8 cellular contexts compared by ENCODE assay signal in genomic region chr2:109047569-109047968, GRCh38. TPM values are rescaled to one million over a fixed set of nuclear protein-coding genes. Genes with fewer than 3 reads are reported as not detected.
A peak's percentile ranks its signal among the peaks of the same experiment; 100 is the strongest.
DNase-seq lines count a peak whose midpoint lies in the region; ATAC-seq and TF ChIP-seq lines count a peak whose summit lies in the region.
"Not testable (repeated sequence)": the region's sequence is repeated elsewhere in the genome, so short reads cannot be mapped to it uniquely, and the experiment has no call there.
"Had no signal": no experiment of that assay in that cellular context is flagged by ENCODE, and none has a peak within 500 bp of the region (broad histone marks: within the 10 kb centered on the region; RNA-seq: fewer than 3 reads in every experiment).

No MANE protein-coding gene starts in this region.

- H3K4me3 ChIP-seq in neural progenitor cell, result not testable (repeated sequence)

- not testable (repeated sequence) for H3K4me2 ChIP-seq in neural progenitor cell

- not testable (repeated sequence) for H3K27ac ChIP-seq in neural progenitor cell

- not testable (repeated sequence) for TF ChIP-seq CTCF in neural progenitor cell (IDR thresholded peaks at IDR 0.05)

- H3K27me3 ChIP-seq in neural progenitor cell, result not testable (repeated sequence)

- peaks cover 18 to 53% (median 31%) of the 10 kb centered on the region in 4 donors for H3K4me1 Mint-ChIP-seq in naive thymus-derived CD8-positive, alpha-beta T cell
- H3K4me1 Mint-ChIP-seq in neural progenitor cell, result peaks cover 37% of the 10 kb centered on the region

- H3K27me3 Mint-ChIP-seq in naive thymus-derived CD8-positive, alpha-beta T cell; neural progenitor cell (ENCODE audit: insufficient read depth, low read depth): not testable (repeated sequence)

- not testable (repeated sequence) for H2AFZ ChIP-seq in neural progenitor cell (replicated peaks)

- H3K36me3 ChIP-seq in neural progenitor cell, result not testable (repeated sequence)

- H3K9me3 Mint-ChIP-seq in naive thymus-derived CD8-positive, alpha-beta T cell; neural progenitor cell: not testable (repeated sequence)

- H3F3A ChIP-seq in neural progenitor cell (ENCODE audit: low read depth), result not testable (repeated sequence)

- H3K27ac Mint-ChIP-seq in naive thymus-derived CD8-positive, alpha-beta T cell, result peak overlapping the region in 6 of 10 donors; percentile 14 to 91 (median 58)
- peak overlapping the region; percentile 91 for H3K27ac Mint-ChIP-seq in neural progenitor cell

- H3K9me3 ChIP-seq in neural progenitor cell (ENCODE audit: low read depth), result not testable (repeated sequence)

- ATAC-seq in GM19452 (IDR thresholded peaks at IDR 0.05; ENCODE audit: unreplicated experiment) (peak; percentile 9), HG03103 (IDR thresholded peaks at IDR 0.05; ENCODE audit: low read depth, unreplicated experiment) (peak; percentile 11)
- ATAC-seq in naive thymus-derived CD8-positive, alpha-beta T cell, result not testable (repeated sequence)

- POLR2A ChIA-PET in naive thymus-derived CD8-positive, alpha-beta T cell (lab: Charles Lee), result interaction anchor here (1.0 to 6.5 kb wide), 5 partner anchors 9 to 18 kb away, joined by 3 to 52 read pairs (median 5); no protein-coding TSS in a partner anchor

- peak; percentile 4 for DNase-seq in activated CD4-positive, CD25-positive, alpha-beta regulatory T cell treated with anti-CD3 and anti-CD28 coated beads, Interleukin-2, amount 50 U/mL, for 72 hours
- not testable (repeated sequence) for DNase-seq in naive thymus-derived CD8-positive, alpha-beta T cell; neural progenitor cell (ENCODE audit: low spot score)

- H3K4me3 Mint-ChIP-seq in naive thymus-derived CD8-positive, alpha-beta T cell, result peak overlapping the region in 1 of 10 donors; percentile 53
- H3K4me3 Mint-ChIP-seq in neural progenitor cell, result not testable (repeated sequence)

- not testable (repeated sequence) for H3K4me1 ChIP-seq in neural progenitor cell

- H3K9ac ChIP-seq in neural progenitor cell, result not testable (repeated sequence)

- not testable (repeated sequence) for H4K20me1 ChIP-seq in neural progenitor cell (ENCODE audit: low read depth)

- H3K79me2 ChIP-seq in neural progenitor cell (ENCODE audit: low read depth), result not testable (repeated sequence)

- not testable (repeated sequence) for H3K36me3 Mint-ChIP-seq in naive thymus-derived CD8-positive, alpha-beta T cell; neural progenitor cell

RNA-seq across cellular contexts. Expression of gene EDAR, which starts 58.5 kb away (rescaled TPM):
- 10 to 100 TPM; 10.5 to 10.6 TPM for total RNA-seq in naive thymus-derived CD8-positive, alpha-beta T cell
- polyA plus RNA-seq in naive thymus-derived CD8-positive, alpha-beta T cell, result 10 to 100 TPM in 1 of 3 donors, 1 to 10 TPM in 2; 2.8 to 11.8 (median 5.4) TPM
- not detected in 2 replicates for total RNA-seq in neural progenitor cell (ENCODE audit: low replicate concordance)
- total RNA-seq: A172, A673 had no signal
- polyA plus RNA-seq: BJ had no signal

Comparison
In these comparisons a context has a peak if more than half of its experiments do, and no peak if none do; other contexts are left out.
1. RNA of gene EDAR, which starts 58.5 kb away (total RNA-seq): 10.5 to 10.6 TPM in naive thymus-derived CD8-positive, alpha-beta T cell; not detected in neural progenitor cell; every median in the first group is over 10 times any median in the second.